10 cellular contexts compared by ENCODE assay signal in genomic region chr19:46953955-46954501, GRCh38.
DNase-seq lines count a peak whose midpoint lies in the region; ATAC-seq and TF ChIP-seq lines count a peak whose summit lies in the region.
"Had no signal": no experiment of that assay in that cellular context is flagged by ENCODE, and none has a peak within 500 bp of the region (broad histone marks: within the 10 kb centered on the region; RNA-seq: fewer than 3 reads in every experiment).

No MANE protein-coding gene starts in this region.

- no peak for DNase-seq in CD8-positive, alpha-beta T cell
- DNase-seq in M059J (ENCODE audit: low read depth) (peak; percentile 34), prostate gland (ENCODE audit: low spot score) (no peak), glomerular visceral epithelial cell (ENCODE audit: extremely low spot score) (no peak), NCI-H2107 (lab: John Stamatoyannopoulos, UW) (no peak)
- DNase-seq: erythroblast, right cardiac atrium had no signal

- intact Hi-C loops in CD8-positive, alpha-beta T cell (cut with DNase I, micrococcal nuclease): loop anchor here in 1 of 2 experiments (2.0 kb wide), 1 partner anchor 19 kb away; no protein-coding TSS in a partner anchor
- intact Hi-C loops in prostate gland (cut with DNase I): no loop called here

- no peaks in the 10 kb centered on the region for H3K9me3 Mint-ChIP-seq in CD8-positive, alpha-beta T cell
- H3K9me3 Mint-ChIP-seq in brain (no peaks in the 10 kb centered on the region), nephron (no peaks in the 10 kb centered on the region)

- H3K27ac ChIP-seq in CD8-positive, alpha-beta T cell (ENCODE audit: low read depth, low read length): no peak overlapping the region
- H3K27ac ChIP-seq in prostate gland: no peak overlapping the region

- peaks cover 32% of the 10 kb centered on the region for H3K4me1 ChIP-seq in CD8-positive, alpha-beta T cell (ENCODE audit: insufficient read depth, low read length)
- peaks cover 18% of the 10 kb centered on the region for H3K4me1 ChIP-seq in prostate gland (replicated peaks)

- 85% methylated on average over 6 of the region's 6 CpGs for WGBS in prostate gland

- H3K27me3 ChIP-seq in CD8-positive, alpha-beta T cell (ENCODE audit: insufficient read depth, low read length): no peaks in the 10 kb centered on the region
- no peaks in the 10 kb centered on the region for H3K27me3 ChIP-seq in prostate gland (replicated peaks; ENCODE audit: insufficient read depth)

- POLR2A ChIA-PET in CD8-positive, alpha-beta T cell (lab: Charles Lee): interaction anchor here (0.6 to 2.8 kb wide), 4 partner anchors 17 to 1097 kb away, joined by 3 to 17 read pairs (median 4); partner anchors contain the start of gene AP2S1

- H3K36me3 ChIP-seq in CD8-positive, alpha-beta T cell (ENCODE audit: insufficient read depth, low read length): no peaks in the 10 kb centered on the region
- H3K36me3 ChIP-seq in prostate gland: no peaks in the 10 kb centered on the region

- peaks cover 71% of the 10 kb centered on the region for H3K4me1 Mint-ChIP-seq in CD8-positive, alpha-beta T cell (ENCODE audit: low read depth)
- H3K4me1 Mint-ChIP-seq in brain (peaks cover 68% of the 10 kb centered on the region), nephron (peaks cover 55% of the 10 kb centered on the region)

- H3K4me3 Mint-ChIP-seq in CD8-positive, alpha-beta T cell: peak overlapping the region; percentile 80
- H3K4me3 Mint-ChIP-seq in brain (no peak overlapping the region), nephron (no peak overlapping the region)

- CTCF ChIA-PET in CD8-positive, alpha-beta T cell (lab: Charles Lee): interaction anchor here (0.7 to 1.6 kb wide), 6 partner anchors 9 to 97 kb away, joined by 3 to 4 read pairs (median 4); no protein-coding TSS in a partner anchor

- H3K27ac Mint-ChIP-seq in CD8-positive, alpha-beta T cell: peak overlapping the region; percentile 89
- H3K27ac Mint-ChIP-seq in brain (peak overlapping the region in 4 of 5 experiments; percentile 26 to 87 (median 49)), nephron (peak overlapping the region in 2 of 3 experiments; percentile 6 to 34)

- TF ChIP-seq CTCF in CD8-positive, alpha-beta T cell (IDR thresholded peaks at IDR 0.05): no peak
- TF ChIP-seq CTCF in brain (conservative IDR thresholded peaks at IDR 0.05) (no peak), nephron (IDR thresholded peaks at IDR 0.05; ENCODE audit: unreplicated experiment in 3 of 3) (no peak), prostate gland (IDR thresholded peaks at IDR 0.05) (no peak)

- H3K9me3 ChIP-seq in CD8-positive, alpha-beta T cell (ENCODE audit: low read length): no peaks in the 10 kb centered on the region
- no peaks in the 10 kb centered on the region for H3K9me3 ChIP-seq in prostate gland

- H3K27me3 Mint-ChIP-seq in CD8-positive, alpha-beta T cell (ENCODE audit: low read depth): no peaks in the 10 kb centered on the region
- H3K27me3 Mint-ChIP-seq in brain (no peaks in the 10 kb centered on the region), nephron (ENCODE audit: low read depth) (no peaks in the 10 kb centered on the region)

- TF ChIP-seq POLR2A in prostate gland (IDR thresholded peaks at IDR 0.05): no peak

- ATAC-seq in CD8-positive, alpha-beta T cell: no peak
- ATAC-seq in HG02571 (IDR thresholded peaks at IDR 0.05; ENCODE audit: unreplicated experiment): no peak

- H3K36me3 Mint-ChIP-seq in CD8-positive, alpha-beta T cell: peaks cover 20% of the 10 kb centered on the region
- H3K36me3 Mint-ChIP-seq in brain: peaks cover 47% of the 10 kb centered on the region
- H3K36me3 Mint-ChIP-seq in nephron (ENCODE audit: low read depth): peaks cover 38% of the 10 kb centered on the region

- H3K4me3 ChIP-seq in CD8-positive, alpha-beta T cell (ENCODE audit: low read depth, low read length): no peak overlapping the region
- H3K4me3 ChIP-seq in prostate gland: no peak overlapping the region

Comparison
In these comparisons a context has a peak if more than half of its experiments do, and no peak if none do; other contexts are left out.
1. H3K27ac Mint-ChIP-seq: peak in every context shown above with its lines; median percentile 89 in CD8-positive, alpha-beta T cell; 49 in brain; 20 in nephron.